Comparison of ENCODE assay signal across 8 cellular contexts in genomic region chr7:100674441-100675407, GRCh38. TPM values are rescaled to one million over a fixed set of nuclear protein-coding genes. Genes with fewer than 3 reads are reported as not detected.
DNase-seq lines count a peak whose midpoint lies in the region; ATAC-seq, FAIRE-seq and TF ChIP-seq lines count a peak whose summit lies in the region.

No MANE protein-coding gene starts in this region.

- 0% methylated on average over 68 to 82 of the region's 82 CpGs for WGBS in adipose tissue, 3 donors

- no peaks in the 10 kb centered on the region for H3K9me3 ChIP-seq in NT2/D1 (ENCODE audit: insufficient read depth, low read length)
- H3K9me3 ChIP-seq in skeletal muscle satellite cell (replicated peaks; ENCODE audit: low read length): no peaks in the 10 kb centered on the region

- H3K27ac ChIP-seq in adipose tissue (ENCODE audit: low read depth, low read length): peak overlapping the region; percentile 96

- H3K4me1 ChIP-seq in NT2/D1 (ENCODE audit: insufficient read depth, insufficient read length) (peaks cover 9% of the 10 kb centered on the region), skeletal muscle satellite cell (ENCODE audit: control insufficient read depth, insufficient read depth, low read length) (no peaks in the 10 kb centered on the region)

- H3K9ac ChIP-seq in NT2/D1 (ENCODE audit: insufficient read length, low read depth) (peak overlapping the region; percentile 83), skeletal muscle satellite cell (ENCODE audit: low read depth, low read length) (peak overlapping the region; percentile 99)

- peak overlapping the region; percentile 98 for H3K4me2 ChIP-seq in skeletal muscle satellite cell (ENCODE audit: low read length)

- ATAC-seq in HG03097 (IDR thresholded peaks at IDR 0.05; ENCODE audit: low FRiP score, unreplicated experiment) (no peak), GM18858 (IDR thresholded peaks at IDR 0.05; ENCODE audit: unreplicated experiment) (no peak)

- FAIRE-seq in GM12891 (lab: Jason Lieb, UNC): no peak

- no peak for TF ChIP-seq POLR2A in GM12891 (IDR thresholded peaks at IDR 0.05; ENCODE audit: low read depth, low read length)

- peaks cover 32% of the 10 kb centered on the region for H3K36me3 ChIP-seq in NT2/D1 (ENCODE audit: insufficient read depth, insufficient read length, low read length)
- peaks cover 30% of the 10 kb centered on the region for H3K36me3 ChIP-seq in skeletal muscle satellite cell (ENCODE audit: insufficient read depth, low read length)

- peaks cover 2% of the 10 kb centered on the region for H3K27me3 ChIP-seq in NT2/D1 (ENCODE audit: insufficient read depth, insufficient read length)
- H3K27me3 ChIP-seq in skeletal muscle satellite cell (ENCODE audit: control insufficient read depth, insufficient read depth, low read length): peaks cover 6% of the 10 kb centered on the region

- DNase-seq in GM12891 (ENCODE audit: insufficient read length, low spot score) (peak; percentile 23), NT2/D1 (ENCODE audit: low read depth, low spot score) (no peak), ureter (ENCODE audit: low spot score) (no peak)

- H3K4me3 ChIP-seq in NT2/D1 (ENCODE audit: insufficient read length, low read depth) (peak overlapping the region; percentile 79), iPS-11a (ENCODE audit: low read depth, low read length) (peak overlapping the region; percentile 78), skeletal muscle satellite cell (ENCODE audit: low read length) (peak overlapping the region; percentile 99)

TF ChIP-seq in GM12891, 5 proteins besides CTCF, POLR2A, EP300 and RAD21:
- TF ChIP-seq TAF1 (IDR thresholded peaks at IDR 0.05; ENCODE audit: low read depth, low read length) (no peak), SPI1 (IDR thresholded peaks at IDR 0.05; ENCODE audit: low read depth, low read length) (0 out of 2 replicates have a peak, but pooled peaks have one; percentile 22), POLR2AphosphoS5 (IDR thresholded peaks at IDR 0.05; ENCODE audit: low read depth, low read length) (no peak)

RNA-seq across cellular contexts. Expression of gene GNB2, which starts 1.2 kb away (rescaled TPM):
- 97.5 TPM for polyA plus RNA-seq in GM12891 (2012; ENCODE audit: low read depth, missing spikeins)
- 100 to 1,000 TPM; 156 to 286 (median 227) TPM for polyA plus RNA-seq in adipose tissue
- total RNA-seq in skeletal muscle satellite cell (2012; rRNA removed): 92.8 and 107 TPM in 2 replicates
- total RNA-seq in ureter: 225 TPM

RNA-seq across cellular contexts. Expression of gene ACTL6B, which starts 18.5 kb away (rescaled TPM):
- polyA plus RNA-seq in GM12891 (2012; ENCODE audit: low read depth, missing spikeins): not detected
- polyA plus RNA-seq in adipose tissue: under 1 TPM in 2 of 3 donors, not detected in 1; 0.09 to 0.53 TPM
- total RNA-seq in skeletal muscle satellite cell (2012; rRNA removed): not detected in 2 replicates
- total RNA-seq in ureter: not detected

RNA-seq across cellular contexts. Expression of gene GIGYF1, which starts 19.3 kb away (rescaled TPM):
- 19.0 TPM for polyA plus RNA-seq in GM12891 (2012; ENCODE audit: low read depth, missing spikeins)
- 10 to 100 TPM; 17.3 to 35.3 (median 19.1) TPM for polyA plus RNA-seq in adipose tissue
- 14.6 and 15.5 TPM in 2 replicates for total RNA-seq in skeletal muscle satellite cell (2012; rRNA removed)
- total RNA-seq in ureter: 44.9 TPM

RNA-seq across cellular contexts. Expression of gene POP7, which starts 31.2 kb away (rescaled TPM):
- polyA plus RNA-seq in GM12891 (2012; ENCODE audit: low read depth, missing spikeins): 54.4 TPM
- polyA plus RNA-seq in adipose tissue: 10 to 100 TPM; 25.2 to 31.3 (median 27.4) TPM
- 47.4 and 57.7 TPM in 2 replicates for total RNA-seq in skeletal muscle satellite cell (2012; rRNA removed)
- 28.0 TPM for total RNA-seq in ureter

RNA-seq across cellular contexts. Expression of gene TFR2, which starts 33.4 kb away (rescaled TPM):
- 2.1 TPM for polyA plus RNA-seq in GM12891 (2012; ENCODE audit: low read depth, missing spikeins)
- polyA plus RNA-seq in adipose tissue: 1 to 10 TPM in 1 of 3 donors, under 1 TPM in 2; 0.22 to 1.5 (median 0.48) TPM
- 0.66 TPM in 1 of 2 replicates, not detected in the other for total RNA-seq in skeletal muscle satellite cell (2012; rRNA removed)
- 2.2 TPM for total RNA-seq in ureter
